20 cellular contexts compared by ENCODE assay signal in the genomic region with DNA sequence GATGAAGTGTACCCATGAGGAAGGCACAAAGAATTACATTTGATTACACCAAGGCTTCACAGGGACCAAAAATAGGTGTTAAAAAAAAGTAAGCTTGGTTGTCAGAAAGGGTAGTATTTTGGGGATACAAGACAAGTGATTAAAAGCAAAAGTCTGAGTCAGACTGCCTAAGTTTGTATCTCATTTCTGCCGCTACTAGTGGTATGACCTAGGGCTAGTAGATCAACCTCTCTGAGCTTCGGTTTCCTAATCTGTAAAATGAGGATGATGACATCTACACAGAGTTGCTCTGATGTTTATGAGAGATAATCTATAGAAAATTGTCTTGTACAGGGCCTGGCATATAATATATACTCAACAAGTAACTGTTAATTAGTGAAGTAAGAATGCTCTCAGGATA.
A peak's percentile ranks its signal among the peaks of the same experiment; 100 is the strongest.
DNase-seq lines count a peak whose midpoint lies in the region; ATAC-seq, FAIRE-seq and TF ChIP-seq lines count a peak whose summit lies in the region.
"Had no signal": no experiment of that assay in that cellular context is flagged by ENCODE, and none has a peak within 500 bp of the region (broad histone marks: within the 10 kb centered on the region; RNA-seq: fewer than 3 reads in every experiment).

No MANE protein-coding gene starts in this region.

- H3K4me1 Mint-ChIP-seq in activated CD4-positive, alpha-beta memory T cell treated with anti-CD3 and anti-CD28 coated beads, Interleukin-2, amount 10 ng/mL, durations not matched to agents 7 days and 5 days: peaks cover 56% of the 10 kb centered on the region
- H3K4me1 Mint-ChIP-seq in stimulated activated memory B cell treated with anti-CD40 and anti-IgM and Interleukin-4, amounts not matched to agents 10 μg/mL and 1 μg/mL and 100 μg/mL, for 72 hours: no peaks in the 10 kb centered on the region

- no peak overlapping the region for H3K27ac ChIP-seq in caudate nucleus (ENCODE audit: low read depth, low read length)
- no peak overlapping the region for H3K27ac ChIP-seq in stomach
- H3K27ac ChIP-seq: brain microvascular endothelial cell, SK-N-MC, skin epidermis, testis, VCaP had no signal

- no peak overlapping the region for H3K4me3 ChIP-seq in stomach
- H3K4me3 ChIP-seq: SK-N-MC, skin epidermis, testis had no signal

- H3K27me3 Mint-ChIP-seq in activated CD4-positive, alpha-beta memory T cell treated with anti-CD3 and anti-CD28 coated beads, Interleukin-2, amount 10 ng/mL, durations not matched to agents 7 days and 5 days: no peaks in the 10 kb centered on the region
- H3K27me3 Mint-ChIP-seq in stimulated activated memory B cell treated with anti-CD40 and anti-IgM and Interleukin-4, amounts not matched to agents 10 μg/mL and 1 μg/mL and 100 μg/mL, for 72 hours: no peaks in the 10 kb centered on the region

- TF ChIP-seq CTCF in GM13977 (IDR thresholded peaks at IDR 0.05; ENCODE audit: extremely low read depth, insufficient read depth, missing control alignments) (no peak), stomach (IDR thresholded peaks at IDR 0.05) (no peak)

- no peak for TF ChIP-seq EP300 in stomach (IDR thresholded peaks at IDR 0.05)

- peak overlapping the region; percentile 19 for H3K27ac Mint-ChIP-seq in activated CD4-positive, alpha-beta memory T cell treated with anti-CD3 and anti-CD28 coated beads, Interleukin-2, amount 10 ng/mL, durations not matched to agents 7 days and 5 days
- no peak overlapping the region for H3K27ac Mint-ChIP-seq in stimulated activated memory B cell treated with anti-CD40 and anti-IgM and Interleukin-4, amounts not matched to agents 10 μg/mL and 1 μg/mL and 100 μg/mL, for 72 hours
- H3K27ac Mint-ChIP-seq: CD14-positive monocyte had no signal

- TF ChIP-seq POLR2A in H54 (IDR thresholded peaks at IDR 0.05; ENCODE audit: low read depth, low read length) (no peak), stomach (IDR thresholded peaks at IDR 0.05) (no peak)

- WGBS in stomach, 5 donors: 79 to 92% (median 87%) methylated on average over 2 of the region's 2 CpGs

- H3K9me3 ChIP-seq in stomach: no peaks in the 10 kb centered on the region
- H3K9me3 ChIP-seq: testis had no signal

- DNase-seq in GM13977 (ENCODE audit: low spot score) (peak; percentile 17), caudate nucleus (lab: John Stamatoyannopoulos, UW) (no peak), H54 (ENCODE audit: insufficient read length, low spot score) (no peak), stomach (no peak)
- DNase-seq in activated CD4-positive, alpha-beta memory T cell treated with anti-CD3 and anti-CD28 coated beads, Interleukin-2, amount 10 ng/mL, durations not matched to agents 7 days and 5 days: no peak
- DNase-seq: brain microvascular endothelial cell, foreskin melanocyte, mesendoderm, MV-4-11, occipital lobe, testis had no signal

- POLR2A ChIA-PET in activated CD4-positive, alpha-beta memory T cell treated with anti-CD3 and anti-CD28 coated beads, Interleukin-2, amount 10 ng/mL, durations not matched to agents 7 days and 5 days (lab: Charles Lee): interaction anchor here (1.8 kb wide), 1 partner anchor 272 kb away, joined by 4 read pairs; no protein-coding TSS in a partner anchor

- CTCF ChIA-PET in activated CD4-positive, alpha-beta memory T cell treated with anti-CD3 and anti-CD28 coated beads, Interleukin-2, amount 10 ng/mL, durations not matched to agents 7 days and 5 days (lab: Charles Lee): interaction anchor here (0.5 to 4.1 kb wide), 3 partner anchors 26 to 695 kb away, joined by 3 to 29 read pairs (median 3); no protein-coding TSS in a partner anchor

- no peaks in the 10 kb centered on the region for H3K9me3 Mint-ChIP-seq in activated CD4-positive, alpha-beta memory T cell treated with anti-CD3 and anti-CD28 coated beads, Interleukin-2, amount 10 ng/mL, durations not matched to agents 7 days and 5 days
- H3K9me3 Mint-ChIP-seq in stimulated activated memory B cell treated with anti-CD40 and anti-IgM and Interleukin-4, amounts not matched to agents 10 μg/mL and 1 μg/mL and 100 μg/mL, for 72 hours: no peaks in the 10 kb centered on the region
- H3K9me3 Mint-ChIP-seq: CD14-positive monocyte had no signal

- H3K36me3 Mint-ChIP-seq in activated CD4-positive, alpha-beta memory T cell treated with anti-CD3 and anti-CD28 coated beads, Interleukin-2, amount 10 ng/mL, durations not matched to agents 7 days and 5 days (ENCODE audit: low read depth): peaks cover 48% of the 10 kb centered on the region
- H3K36me3 Mint-ChIP-seq in stimulated activated memory B cell treated with anti-CD40 and anti-IgM and Interleukin-4, amounts not matched to agents 10 μg/mL and 1 μg/mL and 100 μg/mL, for 72 hours: no peaks in the 10 kb centered on the region

- peak; percentile 67 for ATAC-seq in GM18868 (IDR thresholded peaks at IDR 0.05; ENCODE audit: unreplicated experiment)
- ATAC-seq in HG02642 (IDR thresholded peaks at IDR 0.05; ENCODE audit: poor library complexity, unreplicated experiment): peak; percentile 54
- ATAC-seq in stimulated activated memory B cell treated with anti-CD40 and anti-IgM and Interleukin-4, amounts not matched to agents 10 μg/mL and 1 μg/mL and 100 μg/mL, for 72 hours: no peak

- no peaks in the 10 kb centered on the region for H3K27me3 ChIP-seq in stomach
- H3K27me3 ChIP-seq: brain microvascular endothelial cell, testis had no signal

- peaks cover 0 to 31% (median 9%) of the 10 kb centered on the region in 4 donors for H3K4me1 ChIP-seq in stomach
- H3K4me1 ChIP-seq: testis had no signal

- FAIRE-seq in H54 (lab: Jason Lieb, UNC): no peak
- FAIRE-seq: endometrium, H1 had no signal

- H3K36me3 ChIP-seq in stomach: no peaks in the 10 kb centered on the region
- H3K36me3 ChIP-seq: brain microvascular endothelial cell had no signal

- no peak overlapping the region for H3K4me3 Mint-ChIP-seq in activated CD4-positive, alpha-beta memory T cell treated with anti-CD3 and anti-CD28 coated beads, Interleukin-2, amount 10 ng/mL, durations not matched to agents 7 days and 5 days
- no peak overlapping the region for H3K4me3 Mint-ChIP-seq in stimulated activated memory B cell treated with anti-CD40 and anti-IgM and Interleukin-4, amounts not matched to agents 10 μg/mL and 1 μg/mL and 100 μg/mL, for 72 hours
- H3K4me3 Mint-ChIP-seq: CD14-positive monocyte had no signal

- intact Hi-C loops in stomach (cut with DNase I; ENCODE audit: low total_unique reads): loop anchor here (10.0 kb wide), 1 partner anchor 375 kb away; no protein-coding TSS in a partner anchor

- in situ Hi-C loops in GM13977 (cut with MboI; ENCODE audit: low pct_unique_long_range_greater_than_20kb, low sequenced_read_pairs, unreplicated experiment): no loop called here
